10 cellular contexts compared by ENCODE assay signal in the genomic region with DNA sequence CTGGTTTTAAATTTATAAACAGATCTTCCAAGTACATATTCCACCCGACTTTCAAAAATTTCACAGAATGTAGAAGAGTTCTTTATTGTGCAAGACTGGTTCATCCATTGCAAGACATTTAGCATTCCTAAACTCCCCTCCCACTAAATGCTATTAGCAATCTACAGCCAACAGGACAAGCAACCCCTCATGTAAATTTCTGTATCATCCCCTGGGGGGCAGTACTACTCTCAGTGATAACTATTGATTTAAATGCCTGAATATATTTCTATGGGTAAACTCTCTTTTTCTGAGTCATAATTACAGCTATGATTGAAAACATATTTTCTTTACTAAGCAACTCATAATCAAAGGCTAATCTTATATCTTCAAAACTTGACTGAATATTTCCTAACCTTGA. TPM values are rescaled to one million over a fixed set of nuclear protein-coding genes. Genes with fewer than 3 reads are reported as not detected.
DNase-seq lines count a peak whose midpoint lies in the region; ATAC-seq and TF ChIP-seq lines count a peak whose summit lies in the region.
"Had no signal": no experiment of that assay in that cellular context is flagged by ENCODE, and none has a peak within 500 bp of the region (broad histone marks: within the 10 kb centered on the region; RNA-seq: fewer than 3 reads in every experiment).

No MANE protein-coding gene starts in this region.

- H3K27me3 ChIP-seq in CD8-positive, alpha-beta T cell (ENCODE audit: insufficient read depth, low read length) = no peaks in the 10 kb centered on the region
- H3K27me3 ChIP-seq: suprapubic skin had no signal

- no peak overlapping the region for H3K4me3 ChIP-seq in CD8-positive, alpha-beta T cell (ENCODE audit: low read depth, low read length)
- H3K4me3 ChIP-seq: suprapubic skin had no signal

- no peak for ATAC-seq in CD8-positive, alpha-beta T cell
- ATAC-seq in GM21447 (IDR thresholded peaks at IDR 0.05; ENCODE audit: unreplicated experiment) = no peak

- no peaks in the 10 kb centered on the region for H3K4me1 Mint-ChIP-seq in CD8-positive, alpha-beta T cell (ENCODE audit: low read depth)

- H3K4me1 ChIP-seq in CD8-positive, alpha-beta T cell (ENCODE audit: insufficient read depth, low read length) = no peaks in the 10 kb centered on the region
- H3K4me1 ChIP-seq: suprapubic skin had no signal

- no peaks in the 10 kb centered on the region for H3K36me3 ChIP-seq in CD8-positive, alpha-beta T cell (ENCODE audit: insufficient read depth, low read length)
- H3K36me3 ChIP-seq: suprapubic skin had no signal

- H3K27me3 Mint-ChIP-seq in CD8-positive, alpha-beta T cell (ENCODE audit: low read depth) = no peaks in the 10 kb centered on the region

- POLR2A ChIA-PET in CD8-positive, alpha-beta T cell (lab: Charles Lee) = no interaction called here

- H3K27ac ChIP-seq in CD8-positive, alpha-beta T cell (ENCODE audit: low read depth, low read length) = no peak overlapping the region
- H3K27ac ChIP-seq: suprapubic skin had no signal

- TF ChIP-seq CTCF in CD8-positive, alpha-beta T cell (IDR thresholded peaks at IDR 0.05) = peak; percentile 27

- H3K36me3 Mint-ChIP-seq in CD8-positive, alpha-beta T cell = peaks cover 11% of the 10 kb centered on the region
- H3K36me3 Mint-ChIP-seq: mesothelial cell of epicardium had no signal

- H3K9me3 Mint-ChIP-seq in CD8-positive, alpha-beta T cell = no peaks in the 10 kb centered on the region
- H3K9me3 Mint-ChIP-seq: mesothelial cell of epicardium had no signal

- H3K4me3 Mint-ChIP-seq in CD8-positive, alpha-beta T cell = no peak overlapping the region
- H3K4me3 Mint-ChIP-seq: mesothelial cell of epicardium had no signal

- DNase-seq in CD8-positive, alpha-beta T cell = no peak
- DNase-seq in HCEC 1CT (peak; percentile 35), SW480 (ENCODE audit: low spot score) (peak; percentile 33), kidney tubule cell (ENCODE audit: low spot score) (peak; percentile 33), LoVo (ENCODE audit: low spot score) (no peak), NCI-H2171 treated with DMSO at 0.1 percent for 48 hours (lab: John Stamatoyannopoulos, UW) (no peak)
- no peak for DNase-seq in stimulated activated CD4-positive, alpha-beta T cell treated with anti-CD3 and anti-CD28 coated beads, Interleukin-2, amount 100 ng/mL, for 24 hours

- no peaks in the 10 kb centered on the region for H3K9me3 ChIP-seq in CD8-positive, alpha-beta T cell (ENCODE audit: low read length)
- H3K9me3 ChIP-seq: suprapubic skin had no signal

- intact Hi-C loops in CD8-positive, alpha-beta T cell (cut with DNase I, micrococcal nuclease) = no loop called here

- H3K27ac Mint-ChIP-seq in CD8-positive, alpha-beta T cell = no peak overlapping the region
- H3K27ac Mint-ChIP-seq: mesothelial cell of epicardium had no signal

- CTCF ChIA-PET in CD8-positive, alpha-beta T cell (lab: Charles Lee) = no interaction called here

RNA-seq across cellular contexts. Expression of gene SLC15A2, which starts 10.7 kb away (rescaled TPM):
- total RNA-seq in CD8-positive, alpha-beta T cell = 1 to 10 TPM in 1 of 2 experiments, under 1 TPM in 1; 0.97 to 1.5 TPM

RNA-seq across cellular contexts. Expression of gene EAF2, which starts 48.5 kb away (rescaled TPM):
- 1 to 10 TPM; 3.5 to 3.7 TPM for total RNA-seq in CD8-positive, alpha-beta T cell

RNA-seq across cellular contexts. Expression of gene IQCB1, which starts 48.6 kb away (rescaled TPM):
- 10 to 100 TPM; 36.5 to 42.2 TPM for total RNA-seq in CD8-positive, alpha-beta T cell

Comparison
In these comparisons a context has a peak if more than half of its experiments do, and no peak if none do; other contexts are left out.
1. DNase-seq: peak in HCEC 1CT (single experiment), SW480 (single experiment) and kidney tubule cell (single experiment); none in CD8-positive, alpha-beta T cell (0 of 7), LoVo (single experiment), NCI-H2171 treated with DMSO at 0.1 percent for 48 hours (single experiment) and stimulated activated CD4-positive, alpha-beta T cell treated with anti-CD3 and anti-CD28 coated beads, Interleukin-2, amount 100 ng/mL, for 24 hours (0 of 2).